Comparison of ENCODE assay signal across 8 cellular contexts in genomic region chr11:69297225-69297925, GRCh38. TPM values are rescaled to one million over a fixed set of nuclear protein-coding genes. Genes with fewer than 3 reads are reported as not detected.
A peak's percentile ranks its signal among the peaks of the same experiment; 100 is the strongest.
DNase-seq lines count a peak whose midpoint lies in the region; ATAC-seq lines count a peak whose summit lies in the region.

No MANE protein-coding gene starts in this region.

- intact Hi-C loops in right cardiac atrium (cut with DNase I), result loop anchor here (5.0 to 10.0 kb wide), 3 partner anchors 147 to 345 kb away; partner anchors contain the start of gene CCND1 (in 1 of the 4)

- DNase-seq in COLO668 (lab: John Stamatoyannopoulos, UW; ENCODE audit: unreplicated experiment), result peak; percentile 79
- peak; percentile 98 for DNase-seq in SW480 (ENCODE audit: low spot score)
- DNase-seq in activated naive CD8-positive, alpha-beta T cell treated with anti-CD3 and anti-CD28 coated beads, Interleukin-2, amount 50 U/mL, for 24 hours, result peak; percentile 94
- DNase-seq in right cardiac atrium, result peak; percentile 96 to 98 (median 97)
- DNase-seq in skeletal muscle cell (ENCODE audit: low read depth), result peak; percentile 97

- peak overlapping the region; percentile 72 for H3K27ac Mint-ChIP-seq in activated naive CD8-positive, alpha-beta T cell treated with anti-CD3 and anti-CD28 coated beads, Interleukin-2, amount 50 U/mL, for 24 hours

- no peaks in the 10 kb centered on the region for H3K36me3 ChIP-seq in HUES64 (ENCODE audit: insufficient read depth, low read length)

- peaks cover 78% of the 10 kb centered on the region for H3K4me1 Mint-ChIP-seq in activated naive CD8-positive, alpha-beta T cell treated with anti-CD3 and anti-CD28 coated beads, Interleukin-2, amount 50 U/mL, for 24 hours

- 64% methylated on average over 18 of the region's 18 CpGs for WGBS in HUES64
- WGBS in right cardiac atrium, result 10% methylated on average over 18 of the region's 18 CpGs

- no peaks in the 10 kb centered on the region for H3K36me3 Mint-ChIP-seq in activated naive CD8-positive, alpha-beta T cell treated with anti-CD3 and anti-CD28 coated beads, Interleukin-2, amount 50 U/mL, for 24 hours (ENCODE audit: low read depth)

- H3K27me3 Mint-ChIP-seq in activated naive CD8-positive, alpha-beta T cell treated with anti-CD3 and anti-CD28 coated beads, Interleukin-2, amount 50 U/mL, for 24 hours, result peaks cover 4% of the 10 kb centered on the region

- H3K9me3 ChIP-seq in HUES64 (ENCODE audit: insufficient read depth, low read depth, low read length), result no peaks in the 10 kb centered on the region
- no peaks in the 10 kb centered on the region for H3K9me3 ChIP-seq in right cardiac atrium (ENCODE audit: control insufficient read depth, low read length)

- peak overlapping the region; percentile 26 for H3K4me3 Mint-ChIP-seq in activated naive CD8-positive, alpha-beta T cell treated with anti-CD3 and anti-CD28 coated beads, Interleukin-2, amount 50 U/mL, for 24 hours

- ATAC-seq in GM21447 (IDR thresholded peaks at IDR 0.05; ENCODE audit: unreplicated experiment) (peak; percentile 50), right cardiac atrium (peak; percentile 83 to 87), HG03469 (IDR thresholded peaks at IDR 0.05; ENCODE audit: unreplicated experiment) (no peak)
- peak; percentile 62 for ATAC-seq in activated naive CD8-positive, alpha-beta T cell treated with anti-CD3 and anti-CD28 coated beads, Interleukin-2, amount 50 U/mL, for 24 hours

- no peak overlapping the region for H3K9ac ChIP-seq in HUES64 (ENCODE audit: low read depth, low read length)

- H3K4me3 ChIP-seq in HUES64 (ENCODE audit: low read length) (no peak overlapping the region), right cardiac atrium (ENCODE audit: low read length) (no peak overlapping the region), skeletal muscle cell (ENCODE audit: low read depth, low read length) (no peak overlapping the region)

- H3K27me3 ChIP-seq in HUES64 (ENCODE audit: insufficient read depth, low read length), result no peaks in the 10 kb centered on the region
- H3K27me3 ChIP-seq in right cardiac atrium (ENCODE audit: control insufficient read depth, insufficient read depth), result no peaks in the 10 kb centered on the region

- H3K9me3 Mint-ChIP-seq in activated naive CD8-positive, alpha-beta T cell treated with anti-CD3 and anti-CD28 coated beads, Interleukin-2, amount 50 U/mL, for 24 hours, result no peaks in the 10 kb centered on the region

- H3K4me1 ChIP-seq in HUES64 (ENCODE audit: insufficient read depth, low read length) (peaks cover 3% of the 10 kb centered on the region; the same call in 1 of the 2 replicates), right cardiac atrium (ENCODE audit: control insufficient read depth, insufficient read depth, low read length) (peaks cover 17% of the 10 kb centered on the region)

- H3K27ac ChIP-seq in HUES64 (ENCODE audit: low read depth, low read length), result 0 out of 2 replicates have a peak overlapping the region, but pooled peaks have one; percentile 37
- peak overlapping the region; percentile 82 for H3K27ac ChIP-seq in right cardiac atrium (ENCODE audit: low read length)

RNA-seq across cellular contexts. Expression of gene MYEOV, which starts 3.4 kb away (rescaled TPM):
- not detected for polyA plus RNA-seq in HUES64 (2013, experiment 1 of 2)
- polyA plus RNA-seq in HUES64 (2013, experiment 2 of 2), result 0.76 TPM
- under 1 TPM in 1 of 4 donors, not detected in 3; 0.11 TPM for total RNA-seq in right cardiac atrium
- not detected for polyA plus RNA-seq in right cardiac atrium
